ENCODE assay signal across 13 cellular contexts in genomic region chr11:16905375-16905774, GRCh38.
"Had no signal": no experiment of that assay in that cellular context is flagged by ENCODE, and none has a peak within 500 bp of the region (broad histone marks: within the 10 kb centered on the region; RNA-seq: fewer than 3 reads in every experiment).

No MANE protein-coding gene starts in this region.

- H3K9me3 Mint-ChIP-seq: activated CD4-positive, alpha-beta memory T cell treated with anti-CD3 and anti-CD28 coated beads, Interleukin-2, amount 10 ng/mL, durations not matched to agents 7 days and 5 days; effector memory CD8-positive, alpha-beta T cell; mesothelial cell of epicardium; T-cell had no signal

- H3K36me3 ChIP-seq: gastroesophageal sphincter, lower lobe of right lung, upper lobe of right lung had no signal

- DNase-seq: activated CD4-positive, alpha-beta memory T cell treated with anti-CD3 and anti-CD28 coated beads, Interleukin-2, amount 10 ng/mL, durations not matched to agents 7 days and 5 days; activated naive CD4-positive, alpha-beta T cell treated with anti-CD3 and anti-CD28 coated beads for 36 hours; effector memory CD8-positive, alpha-beta T cell; hippocampal formation; lower lobe of right lung; retina; stimulated activated CD4-positive, alpha-beta T cell treated with anti-CD3 and anti-CD28 coated beads, Interleukin-4, amount 100 ng/mL, for 4 hours; T-cell; T1000; upper lobe of right lung had no signal

- H3K4me3 ChIP-seq: gastroesophageal sphincter, lower lobe of right lung, skin epidermis, upper lobe of right lung had no signal

- H3K27ac Mint-ChIP-seq: activated CD4-positive, alpha-beta memory T cell treated with anti-CD3 and anti-CD28 coated beads, Interleukin-2, amount 10 ng/mL, durations not matched to agents 7 days and 5 days; activated naive CD4-positive, alpha-beta T cell treated with anti-CD3 and anti-CD28 coated beads for 36 hours; effector memory CD8-positive, alpha-beta T cell; T-cell had no signal

- H3K27me3 Mint-ChIP-seq: activated CD4-positive, alpha-beta memory T cell treated with anti-CD3 and anti-CD28 coated beads, Interleukin-2, amount 10 ng/mL, durations not matched to agents 7 days and 5 days; effector memory CD8-positive, alpha-beta T cell; T-cell had no signal

- ATAC-seq: effector memory CD8-positive, alpha-beta T cell; gastroesophageal sphincter; T-cell had no signal

- H3K27ac ChIP-seq: gastroesophageal sphincter, lower lobe of right lung, upper lobe of right lung had no signal

- H3K4me1 ChIP-seq: upper lobe of right lung had no signal

- H3K9me3 ChIP-seq: gastroesophageal sphincter, lower lobe of right lung, upper lobe of right lung had no signal

- H3K4me3 Mint-ChIP-seq: activated CD4-positive, alpha-beta memory T cell treated with anti-CD3 and anti-CD28 coated beads, Interleukin-2, amount 10 ng/mL, durations not matched to agents 7 days and 5 days; activated naive CD4-positive, alpha-beta T cell treated with anti-CD3 and anti-CD28 coated beads for 36 hours; effector memory CD8-positive, alpha-beta T cell; mesothelial cell of epicardium; T-cell had no signal

- H3K27me3 ChIP-seq: gastroesophageal sphincter, upper lobe of right lung had no signal
